Comparison of ENCODE assay signal across 13 cellular contexts in genomic region chr5:1881273-1881586, GRCh38. TPM values are rescaled to one million over a fixed set of nuclear protein-coding genes. Genes with fewer than 3 reads are reported as not detected.
DNase-seq lines count a peak whose midpoint lies in the region; ATAC-seq and TF ChIP-seq lines count a peak whose summit lies in the region.
"Had no signal": no experiment of that assay in that cellular context is flagged by ENCODE, and none has a peak within 500 bp of the region (broad histone marks: within the 10 kb centered on the region; RNA-seq: fewer than 3 reads in every experiment).

No MANE protein-coding gene starts in this region.

- H3K27me3 Mint-ChIP-seq in type B pancreatic cell (peaks cover 72% of the 10 kb centered on the region), endothelial cell (ENCODE audit: unreplicated experiment) (peaks cover 26% of the 10 kb centered on the region)

- H3K27ac Mint-ChIP-seq in type B pancreatic cell = no peak overlapping the region
- H3K27ac Mint-ChIP-seq in endothelial cell (ENCODE audit: unreplicated experiment) = no peak overlapping the region
- H3K27ac Mint-ChIP-seq: naive B cell had no signal

- no peak for TF ChIP-seq POLR2A in NB4 (IDR thresholded peaks at IDR 0.05; ENCODE audit: extremely low read depth, insufficient read length)

- peak; percentile 9 for DNase-seq in Right ventricle myocardium superior
- DNase-seq in right cardiac atrium = no peak
- peak; percentile 35 for DNase-seq in NB4 (ENCODE audit: low read depth)
- peak; percentile 43 for DNase-seq in fibroblast of mammary gland (ENCODE audit: low read depth)
- no peak for DNase-seq in type B pancreatic cell (ENCODE audit: extremely low spot score, unreplicated experiment)
- DNase-seq in NCI-H1694 treated with DMSO at 0.1 percent for 48 hours (lab: John Stamatoyannopoulos, UW) = no peak
- no peak for DNase-seq in endothelial cell (ENCODE audit: low spot score)
- DNase-seq: activated naive CD4-positive, alpha-beta T cell treated with Interleukin-2 at 50 U/mL for 16 hours; IMR-90; left ventricle myocardium inferior; naive B cell had no signal

- no peaks in the 10 kb centered on the region for H3K9me3 ChIP-seq in right cardiac atrium (ENCODE audit: control insufficient read depth, low read length)
- H3K9me3 ChIP-seq: left ventricle myocardium inferior had no signal

- H3K4me1 Mint-ChIP-seq in type B pancreatic cell (ENCODE audit: unreplicated experiment) (peaks cover 4% of the 10 kb centered on the region), endothelial cell (ENCODE audit: unreplicated experiment) (peaks cover 10% of the 10 kb centered on the region)

- intact Hi-C loops in Right ventricle myocardium superior (cut with DNase I) = no loop called here
- intact Hi-C loops in right cardiac atrium (cut with DNase I) = no loop called here

- H3K9me3 Mint-ChIP-seq in type B pancreatic cell = no peaks in the 10 kb centered on the region
- no peaks in the 10 kb centered on the region for H3K9me3 Mint-ChIP-seq in endothelial cell (ENCODE audit: unreplicated experiment)

- H3K27ac ChIP-seq in right cardiac atrium (ENCODE audit: low read length) = no peak overlapping the region
- H3K27ac ChIP-seq: left ventricle myocardium inferior had no signal

- H3K27me3 ChIP-seq in right cardiac atrium (ENCODE audit: control insufficient read depth, insufficient read depth) = no peaks in the 10 kb centered on the region

- H3K4me3 Mint-ChIP-seq in type B pancreatic cell (peak overlapping the region; percentile 61), endothelial cell (ENCODE audit: unreplicated experiment) (no peak overlapping the region)
- H3K4me3 Mint-ChIP-seq: naive B cell had no signal

- ATAC-seq in Right ventricle myocardium superior (ENCODE audit: poor library complexity) (no peak), right cardiac atrium (no peak), HG03108 (IDR thresholded peaks at IDR 0.05; ENCODE audit: unreplicated experiment) (no peak)

- H3K4me3 ChIP-seq in right cardiac atrium (ENCODE audit: low read length) (no peak overlapping the region), NB4 (ENCODE audit: low read depth, low read length) (no peak overlapping the region), fibroblast of mammary gland (ENCODE audit: control insufficient read depth, low read depth, low read length) (no peak overlapping the region)
- H3K4me3 ChIP-seq: left ventricle myocardium inferior had no signal

- H3K4me1 ChIP-seq in right cardiac atrium (ENCODE audit: control insufficient read depth, insufficient read depth, low read length) = no peaks in the 10 kb centered on the region

- TF ChIP-seq CTCF in NB4 (IDR thresholded peaks at IDR 0.05; ENCODE audit: low read depth, low read length) = no peak
- no peak for TF ChIP-seq CTCF in fibroblast of mammary gland (conservative IDR thresholded peaks at IDR 0.05; ENCODE audit: control insufficient read depth, insufficient read depth, low read depth, low read length)
- no peak for TF ChIP-seq CTCF in type B pancreatic cell (conservative IDR thresholded peaks at IDR 0.05)
- no peak for TF ChIP-seq CTCF in endothelial cell (IDR thresholded peaks at IDR 0.05; ENCODE audit: unreplicated experiment)

- H3K36me3 Mint-ChIP-seq in type B pancreatic cell (peaks cover 3% of the 10 kb centered on the region), endothelial cell (ENCODE audit: low read depth, unreplicated experiment) (no peaks in the 10 kb centered on the region)

- WGBS in right cardiac atrium = 7% methylated on average over 7 of the region's 7 CpGs

RNA-seq across cellular contexts. Expression of gene IRX4, which starts 1.5 kb away (rescaled TPM):
- total RNA-seq in Right ventricle myocardium superior = 15.8 TPM
- under 1 TPM in 1 of 4 donors, not detected in 3; 0.21 TPM for total RNA-seq in right cardiac atrium
- not detected for polyA plus RNA-seq in right cardiac atrium
- total RNA-seq in type B pancreatic cell (ENCODE audit: low replicate concordance) = 1.6 and 6.0 TPM in 2 replicates
- 0.72 TPM for total RNA-seq in endothelial cell (ENCODE audit: unreplicated experiment)
- total RNA-seq: activated CD8-positive, alpha-beta memory T cell treated with anti-CD3 and anti-CD28 coated beads for 36 hours; IMR-90 had no signal
- polyA plus RNA-seq: IMR-90 had no signal

Comparison
In these comparisons a context has a peak if more than half of its experiments do, and no peak if none do; other contexts are left out.
1. DNase-seq: peak in Right ventricle myocardium superior (single experiment), NB4 (single experiment) and fibroblast of mammary gland (single experiment); none in right cardiac atrium (0 of 3), type B pancreatic cell (single experiment), NCI-H1694 treated with DMSO at 0.1 percent for 48 hours (single experiment) and endothelial cell (single experiment).